ENCODE assay signal across 23 cellular contexts in genomic region chr9:96075757-96076156, GRCh38.
"Had no signal": no experiment of that assay in that cellular context is flagged by ENCODE, and none has a peak within 500 bp of the region (broad histone marks: within the 10 kb centered on the region; RNA-seq: fewer than 3 reads in every experiment).

No MANE protein-coding gene starts in this region.

- ATAC-seq: HepG2 had no signal

- DNase-seq: IMR-90, Karpas-422, KG1, MG63, NCI-H1092, NCI-H1105 treated with DMSO at 0.1 percent for 48 hours, NCI-H1417 treated with DMSO at 0.1 percent for 48 hours, NCI-H146, NCI-H1694 treated with DMSO at 0.1 percent for 48 hours, NCI-H1930, NCI-H2081 treated with DMSO at 0.1 percent for 48 hours, NCI-H2171, NCI-H226, NCI-H446, NCI-H510A, NCI-H524 treated with DMSO at 0.1 percent for 48 hours, NCI-H69, NCI-H774, Right ventricle myocardium superior, RPMI8226, SIG-M5, SK-N-SH had no signal

- H3K9me3 ChIP-seq: MG63, SK-N-SH had no signal

- H3K27me3 ChIP-seq: MG63 had no signal

- H3K4me3 ChIP-seq: MG63 had no signal

- H3K36me3 ChIP-seq: MG63 had no signal
